ENCODE assay signal across 8 cellular contexts in genomic region chr13:26707122-26708006, GRCh38. TPM values are rescaled to one million over a fixed set of nuclear protein-coding genes. Genes with fewer than 3 reads are reported as not detected.
DNase-seq lines count a peak whose midpoint lies in the region; ATAC-seq and TF ChIP-seq lines count a peak whose summit lies in the region.

No MANE protein-coding gene starts in this region.

- DNase-seq in SHP77 (lab: John Stamatoyannopoulos, UW): peak; percentile 43 to 50
- no peak for DNase-seq in SHP77 treated with DMSO at 0.1 percent for 48 hours (lab: John Stamatoyannopoulos, UW)
- DNase-seq in OCI-M1 (lab: John Stamatoyannopoulos, UW): peak; percentile 51
- peak; percentile 62 for DNase-seq in MCF 10A (ENCODE audit: unreplicated experiment)
- peak; percentile 75 for DNase-seq in iPS-NIHi7 (ENCODE audit: extremely low spot score)

- H3K9me3 Mint-ChIP-seq in MCF 10A (ENCODE audit: unreplicated experiment): peaks cover 2% of the 10 kb centered on the region
- H3K9me3 Mint-ChIP-seq in stimulated activated memory B cell treated with anti-CD40 and anti-IgM and Interleukin-4, amounts not matched to agents 10 μg/mL and 1 μg/mL and 100 μg/mL, for 72 hours: no peaks in the 10 kb centered on the region

- CTCF ChIA-PET in MCF 10A (lab: Yijun Ruan, JAX): interaction anchor here (0.6 to 5.7 kb wide), 23 partner anchors 9 to 687 kb away, joined by 3 to 57 read pairs (median 4); partner anchors contain the start of gene WASF3

- intact Hi-C loops in MCF 10A (cut with micrococcal nuclease): loop anchor here (1.0 kb wide), 2 partner anchors 166 to 223 kb away; no protein-coding TSS in a partner anchor

- POLR2A ChIA-PET in MCF 10A (lab: Yijun Ruan, JAX): interaction anchor here (0.8 to 1.4 kb wide), 2 partner anchors 166 to 652 kb away, joined by 4 to 6 read pairs; no protein-coding TSS in a partner anchor

- H3K4me1 Mint-ChIP-seq in MCF 10A (ENCODE audit: insufficient read depth, unreplicated experiment): no peaks in the 10 kb centered on the region
- H3K4me1 Mint-ChIP-seq in stimulated activated memory B cell treated with anti-CD40 and anti-IgM and Interleukin-4, amounts not matched to agents 10 μg/mL and 1 μg/mL and 100 μg/mL, for 72 hours: no peaks in the 10 kb centered on the region

- no peak overlapping the region for H3K4me3 Mint-ChIP-seq in MCF 10A (ENCODE audit: unreplicated experiment)
- H3K4me3 Mint-ChIP-seq in stimulated activated memory B cell treated with anti-CD40 and anti-IgM and Interleukin-4, amounts not matched to agents 10 μg/mL and 1 μg/mL and 100 μg/mL, for 72 hours: no peak overlapping the region

- TF ChIP-seq CTCF in LNCAP (IDR thresholded peaks at IDR 0.05) (peak; percentile 58), MCF 10A (IDR thresholded peaks at IDR 0.05; ENCODE audit: unreplicated experiment) (peak; percentile 82)

- H3K36me3 Mint-ChIP-seq in MCF 10A (ENCODE audit: insufficient read depth, unreplicated experiment): no peaks in the 10 kb centered on the region
- no peaks in the 10 kb centered on the region for H3K36me3 Mint-ChIP-seq in stimulated activated memory B cell treated with anti-CD40 and anti-IgM and Interleukin-4, amounts not matched to agents 10 μg/mL and 1 μg/mL and 100 μg/mL, for 72 hours

- peaks cover 30% of the 10 kb centered on the region for H3K27me3 Mint-ChIP-seq in MCF 10A (ENCODE audit: insufficient read depth, unreplicated experiment)
- peaks cover 21% of the 10 kb centered on the region for H3K27me3 Mint-ChIP-seq in stimulated activated memory B cell treated with anti-CD40 and anti-IgM and Interleukin-4, amounts not matched to agents 10 μg/mL and 1 μg/mL and 100 μg/mL, for 72 hours

- peak; percentile 65 for ATAC-seq in stimulated activated memory B cell treated with anti-CD40 and anti-IgM and Interleukin-4, amounts not matched to agents 10 μg/mL and 1 μg/mL and 100 μg/mL, for 72 hours
- no peak for ATAC-seq in HG02610 (IDR thresholded peaks at IDR 0.05; ENCODE audit: unreplicated experiment)

- H3K27ac Mint-ChIP-seq in MCF 10A (ENCODE audit: low read depth, unreplicated experiment): no peak overlapping the region
- H3K27ac Mint-ChIP-seq in stimulated activated memory B cell treated with anti-CD40 and anti-IgM and Interleukin-4, amounts not matched to agents 10 μg/mL and 1 μg/mL and 100 μg/mL, for 72 hours: no peak overlapping the region

- BruUV-seq in MCF 10A (replicated peaks; lab: Mats Ljungman, UMichigan): no TSS peak

RNA-seq across cellular contexts. Expression of gene GPR12, which starts 53.2 kb away (rescaled TPM):
- total RNA-seq in MCF 10A (2022): not detected in 2 replicates
